ENCODE assay signal across 8 cellular contexts in genomic region chr3:186953992-186954699, GRCh38. TPM values are rescaled to one million over a fixed set of nuclear protein-coding genes. Genes with fewer than 3 reads are reported as not detected.
DNase-seq lines count a peak whose midpoint lies in the region; ATAC-seq and TF ChIP-seq lines count a peak whose summit lies in the region.
"Not testable (repeated sequence)": the region's sequence is repeated elsewhere in the genome, so short reads cannot be mapped to it uniquely, and the experiment has no call there.

No MANE protein-coding gene starts in this region.

- CTCF ChIA-PET in T-cell (lab: Charles Lee), result interaction anchor here (1.0 to 2.2 kb wide), 2 partner anchors 105 kb away, joined by 8 to 9 read pairs; no protein-coding TSS in a partner anchor
- CTCF ChIA-PET in activated CD8-positive, alpha-beta memory T cell treated with anti-CD3 and anti-CD28 coated beads, Interleukin-2, amount 10 ng/mL, durations not matched to agents 7 days and 5 days (lab: Charles Lee), result interaction anchor here (0.9 to 2.4 kb wide), 3 partner anchors 15 to 23 kb away, joined by 3 to 8 read pairs (median 4); no protein-coding TSS in a partner anchor

- not testable (repeated sequence) for H3K27me3 Mint-ChIP-seq in T-cell; activated CD8-positive, alpha-beta memory T cell treated with anti-CD3 and anti-CD28 coated beads, Interleukin-2, amount 10 ng/mL, durations not matched to agents 7 days and 5 days; memory B cell

- not testable (repeated sequence) for TF ChIP-seq CTCF in AG10803 (conservative IDR thresholded peaks at IDR 0.05; ENCODE audit: low read length); GM12865 (IDR thresholded peaks at IDR 0.05; ENCODE audit: insufficient read depth, low read depth, low read length, missing control alignments)

- H3K4me1 Mint-ChIP-seq in T-cell (peaks cover 81 to 94% (median 87%) of the 10 kb centered on the region in 3 donors), memory B cell (peaks cover 67% of the 10 kb centered on the region)
- peaks cover 67% of the 10 kb centered on the region for H3K4me1 Mint-ChIP-seq in activated CD8-positive, alpha-beta memory T cell treated with anti-CD3 and anti-CD28 coated beads, Interleukin-2, amount 10 ng/mL, durations not matched to agents 7 days and 5 days

- not testable (repeated sequence) for H3K4me3 ChIP-seq in AG10803 (ENCODE audit: low read length); GM12865 (ENCODE audit: low read depth, low read length); Jurkat, Clone E6-1 (ENCODE audit: low read length)

- ATAC-seq in GM19324 (IDR thresholded peaks at IDR 0.05; ENCODE audit: low FRiP score, unreplicated experiment) (peak; percentile 62), memory B cell (ENCODE audit: low read depth) (peak; percentile 59)
- not testable (repeated sequence) for ATAC-seq in T-cell (replicated peaks in 1 of 4); activated CD8-positive, alpha-beta memory T cell treated with anti-CD3 and anti-CD28 coated beads, Interleukin-2, amount 10 ng/mL, durations not matched to agents 7 days and 5 days

- DNase-seq in AG10803 (ENCODE audit: low read depth) (peak; percentile 14), GM12865 (ENCODE audit: low read depth) (peak; percentile 46), amniotic epithelial cell (ENCODE audit: low read depth) (peak; percentile 25)
- DNase-seq in Jurkat, Clone E6-1 (ENCODE audit: low read depth, low spot score), result peak; percentile 31
- DNase-seq in T-cell; activated CD8-positive, alpha-beta memory T cell treated with anti-CD3 and anti-CD28 coated beads, Interleukin-2, amount 10 ng/mL, durations not matched to agents 7 days and 5 days; memory B cell (ENCODE audit: low spot score in 2 of 2): not testable (repeated sequence)

- H3K4me3 Mint-ChIP-seq in T-cell, result peak overlapping the region in 2 of 3 donors; percentile 3 to 21
- not testable (repeated sequence) for H3K4me3 Mint-ChIP-seq in activated CD8-positive, alpha-beta memory T cell treated with anti-CD3 and anti-CD28 coated beads, Interleukin-2, amount 10 ng/mL, durations not matched to agents 7 days and 5 days; memory B cell

- POLR2A ChIA-PET in T-cell (lab: Charles Lee), result interaction anchor here in 1 of 2 donors (0.6 kb wide), 1 partner anchor 31 kb away, joined by 5 read pairs; no protein-coding TSS in a partner anchor

- peaks cover 57% of the 10 kb centered on the region for H3K36me3 Mint-ChIP-seq in T-cell
- peaks cover 68% of the 10 kb centered on the region for H3K36me3 Mint-ChIP-seq in activated CD8-positive, alpha-beta memory T cell treated with anti-CD3 and anti-CD28 coated beads, Interleukin-2, amount 10 ng/mL, durations not matched to agents 7 days and 5 days
- H3K36me3 Mint-ChIP-seq in memory B cell, result peaks cover 43% of the 10 kb centered on the region

- not testable (repeated sequence) for H3K9me3 Mint-ChIP-seq in T-cell; activated CD8-positive, alpha-beta memory T cell treated with anti-CD3 and anti-CD28 coated beads, Interleukin-2, amount 10 ng/mL, durations not matched to agents 7 days and 5 days (ENCODE audit: low read depth); memory B cell

- H3K27ac Mint-ChIP-seq in T-cell (peak overlapping the region; percentile 46 to 81), memory B cell (peak overlapping the region; percentile 76)
- H3K27ac Mint-ChIP-seq in activated CD8-positive, alpha-beta memory T cell treated with anti-CD3 and anti-CD28 coated beads, Interleukin-2, amount 10 ng/mL, durations not matched to agents 7 days and 5 days, result peak overlapping the region; percentile 84

RNA-seq across cellular contexts. Expression of gene ST6GAL1, which starts 23.8 kb away (rescaled TPM):
- polyA plus RNA-seq in Jurkat, Clone E6-1 (2012; ENCODE audit: insufficient read depth, insufficient read length), result 22.5 TPM
- total RNA-seq in T-cell, result 100 to 1,000 TPM; 148 to 237 (median 212) TPM
- 100 to 1,000 TPM in 1 of 2 experiments, 10 to 100 TPM in 1; 77.9 to 102 TPM for total RNA-seq in activated CD8-positive, alpha-beta memory T cell treated with anti-CD3 and anti-CD28 coated beads, Interleukin-2, amount 10 ng/mL, durations not matched to agents 7 days and 5 days
